8 cellular contexts compared by ENCODE assay signal in genomic region chr11:45079943-45080719, GRCh38.
DNase-seq lines count a peak whose midpoint lies in the region; ATAC-seq and TF ChIP-seq lines count a peak whose summit lies in the region.

No MANE protein-coding gene starts in this region.

- no peak for TF ChIP-seq CTCF in GM12865 (IDR thresholded peaks at IDR 0.05; ENCODE audit: insufficient read depth, low read depth, low read length, missing control alignments)

- intact Hi-C loops in activated CD4-positive, alpha-beta T cell treated with anti-CD3 and anti-CD28 coated beads for 36 hours (cut with DNase I, micrococcal nuclease): no loop called here

- peak; percentile 63 for DNase-seq in GM12865 (ENCODE audit: low read depth)
- peak; percentile 70 for DNase-seq in activated CD4-positive, alpha-beta T cell treated with anti-CD3 and anti-CD28 coated beads for 36 hours
- peak; percentile 55 to 57 (median 56) for DNase-seq in effector memory CD8-positive, alpha-beta T cell
- peak; percentile 12 for DNase-seq in stimulated activated CD8-positive, alpha-beta memory T cell treated with anti-CD3 and anti-CD28 coated beads, Interleukin-15, amount 100 ng/mL, for 24 hours (ENCODE audit: low read depth)

- CTCF ChIA-PET in activated CD4-positive, alpha-beta T cell treated with anti-CD3 and anti-CD28 coated beads for 36 hours (lab: Charles Lee): interaction anchor here (0.6 to 2.8 kb wide), 7 partner anchors 11 to 136 kb away, joined by 3 to 8 read pairs (median 3); no protein-coding TSS in a partner anchor

- POLR2A ChIA-PET in activated CD4-positive, alpha-beta T cell treated with anti-CD3 and anti-CD28 coated beads for 36 hours (lab: Charles Lee): interaction anchor here (0.7 kb wide), 2 partner anchors 21 to 133 kb away, joined by 3 read pairs; no protein-coding TSS in a partner anchor

- peaks cover 11% of the 10 kb centered on the region for H3K36me3 Mint-ChIP-seq in activated CD4-positive, alpha-beta T cell treated with anti-CD3 and anti-CD28 coated beads for 36 hours (ENCODE audit: low read depth)
- H3K36me3 Mint-ChIP-seq in effector memory CD8-positive, alpha-beta T cell (ENCODE audit: insufficient read depth): peaks cover 10% of the 10 kb centered on the region

- no peak overlapping the region for H3K4me3 ChIP-seq in GM12865 (ENCODE audit: low read depth, low read length)

- peak overlapping the region; percentile 86 for H3K27ac Mint-ChIP-seq in activated CD4-positive, alpha-beta T cell treated with anti-CD3 and anti-CD28 coated beads for 36 hours
- peak overlapping the region; percentile 92 to 96 for H3K27ac Mint-ChIP-seq in effector memory CD8-positive, alpha-beta T cell

- no peaks in the 10 kb centered on the region for H3K27me3 Mint-ChIP-seq in activated CD4-positive, alpha-beta T cell treated with anti-CD3 and anti-CD28 coated beads for 36 hours
- no peaks in the 10 kb centered on the region for H3K27me3 Mint-ChIP-seq in effector memory CD8-positive, alpha-beta T cell

- ATAC-seq in HG03175 (IDR thresholded peaks at IDR 0.05; ENCODE audit: unreplicated experiment): peak; percentile 64
- peak; percentile 86 for ATAC-seq in activated CD4-positive, alpha-beta T cell treated with anti-CD3 and anti-CD28 coated beads for 36 hours
- ATAC-seq in effector memory CD8-positive, alpha-beta T cell (replicated peaks): peak; percentile 79
- no peak for ATAC-seq in GM21515 (IDR thresholded peaks at IDR 0.05; ENCODE audit: unreplicated experiment)
- ATAC-seq in GM18873 (IDR thresholded peaks at IDR 0.05; ENCODE audit: low FRiP score, unreplicated experiment): no peak
- no peak for ATAC-seq in HG02970 (IDR thresholded peaks at IDR 0.05; ENCODE audit: low FRiP score, unreplicated experiment)

- H3K9me3 Mint-ChIP-seq in activated CD4-positive, alpha-beta T cell treated with anti-CD3 and anti-CD28 coated beads for 36 hours (ENCODE audit: low read depth): peaks cover 7% of the 10 kb centered on the region
- H3K9me3 Mint-ChIP-seq in effector memory CD8-positive, alpha-beta T cell: no peaks in the 10 kb centered on the region

- H3K4me1 Mint-ChIP-seq in activated CD4-positive, alpha-beta T cell treated with anti-CD3 and anti-CD28 coated beads for 36 hours: peaks cover 44% of the 10 kb centered on the region
- peaks cover 64 to 65% of the 10 kb centered on the region in 2 donors for H3K4me1 Mint-ChIP-seq in effector memory CD8-positive, alpha-beta T cell (ENCODE audit: low read depth in 2 of 2)

- H3K4me3 Mint-ChIP-seq in activated CD4-positive, alpha-beta T cell treated with anti-CD3 and anti-CD28 coated beads for 36 hours: peak overlapping the region; percentile 9
- peak overlapping the region; percentile 79 to 81 for H3K4me3 Mint-ChIP-seq in effector memory CD8-positive, alpha-beta T cell

Comparison
In these comparisons a context has a peak if more than half of its experiments do, and no peak if none do; other contexts are left out.
1. DNase-seq: peak in every context shown above with its lines; median percentile 70 in activated CD4-positive, alpha-beta T cell treated with anti-CD3 and anti-CD28 coated beads for 36 hours; 63 in GM12865; 56 in effector memory CD8-positive, alpha-beta T cell; 12 in stimulated activated CD8-positive, alpha-beta memory T cell treated with anti-CD3 and anti-CD28 coated beads, Interleukin-15, amount 100 ng/mL, for 24 hours.
2. ATAC-seq: peak in HG03175 (single experiment), activated CD4-positive, alpha-beta T cell treated with anti-CD3 and anti-CD28 coated beads for 36 hours (single experiment) and effector memory CD8-positive, alpha-beta T cell (single experiment); none in GM21515 (single experiment), GM18873 (single experiment) and HG02970 (single experiment).